26 cellular contexts compared by ENCODE assay signal in genomic region chrX:21705215-21705614, GRCh38. TPM values are rescaled to one million over a fixed set of nuclear protein-coding genes. Genes with fewer than 3 reads are reported as not detected.
"Had no signal": no experiment of that assay in that cellular context is flagged by ENCODE, and none has a peak within 500 bp of the region (broad histone marks: within the 10 kb centered on the region; RNA-seq: fewer than 3 reads in every experiment).

No MANE protein-coding gene starts in this region.

- H3K27ac ChIP-seq: HL-60, RWPE1 had no signal

- H3K4me2 ChIP-seq: SK-N-SH had no signal

- FAIRE-seq: HTR-8/SVneo had no signal

- DNase-seq: KBM-7, MV-4-11, NCI-H1048, NCI-H1105, NCI-H1417 treated with DMSO at 0.1 percent for 48 hours, NCI-H1694, NCI-H1930, NCI-H2081, NCI-H2107, NCI-H2227 treated with DMSO at 0.1 percent for 48 hours, NCI-H524, NCI-H526 treated with DMSO at 0.1 percent for 48 hours, NCI-H774, PC-3, SHP77, SK-N-SH, SW 1271 had no signal

- ATAC-seq: Panc1, PC-3 had no signal

- H3K9ac ChIP-seq: SK-N-SH had no signal

RNA-seq across cellular contexts. Expression of gene KLHL34, which starts 47.1 kb away (rescaled TPM):
- total RNA-seq: LHCN-M2, MCF 10A, NCI-H460, OCI-LY7, PC-3, SK-MEL-5 had no signal
- polyA plus RNA-seq: SK-N-SH had no signal

RNA-seq across cellular contexts. Expression of gene SMPX, which starts 52.7 kb away (rescaled TPM):
- total RNA-seq: LHCN-M2, MCF 10A, NCI-H460, OCI-LY7, PC-3 had no signal
- polyA plus RNA-seq: SK-N-SH had no signal
